ENCODE assay signal across 1 cellular context in genomic region chr5:124738751-124739559, GRCh38.
A peak's percentile ranks its signal among the peaks of the same experiment; 100 is the strongest.
TF ChIP-seq lines count a peak whose summit lies in the region.

No MANE protein-coding gene starts in this region.

TF ChIP-seq in GM23338, 12 proteins besides CTCF, POLR2A, EP300 and RAD21 (continued from another document):
- TF ChIP-seq, protein P1, sequence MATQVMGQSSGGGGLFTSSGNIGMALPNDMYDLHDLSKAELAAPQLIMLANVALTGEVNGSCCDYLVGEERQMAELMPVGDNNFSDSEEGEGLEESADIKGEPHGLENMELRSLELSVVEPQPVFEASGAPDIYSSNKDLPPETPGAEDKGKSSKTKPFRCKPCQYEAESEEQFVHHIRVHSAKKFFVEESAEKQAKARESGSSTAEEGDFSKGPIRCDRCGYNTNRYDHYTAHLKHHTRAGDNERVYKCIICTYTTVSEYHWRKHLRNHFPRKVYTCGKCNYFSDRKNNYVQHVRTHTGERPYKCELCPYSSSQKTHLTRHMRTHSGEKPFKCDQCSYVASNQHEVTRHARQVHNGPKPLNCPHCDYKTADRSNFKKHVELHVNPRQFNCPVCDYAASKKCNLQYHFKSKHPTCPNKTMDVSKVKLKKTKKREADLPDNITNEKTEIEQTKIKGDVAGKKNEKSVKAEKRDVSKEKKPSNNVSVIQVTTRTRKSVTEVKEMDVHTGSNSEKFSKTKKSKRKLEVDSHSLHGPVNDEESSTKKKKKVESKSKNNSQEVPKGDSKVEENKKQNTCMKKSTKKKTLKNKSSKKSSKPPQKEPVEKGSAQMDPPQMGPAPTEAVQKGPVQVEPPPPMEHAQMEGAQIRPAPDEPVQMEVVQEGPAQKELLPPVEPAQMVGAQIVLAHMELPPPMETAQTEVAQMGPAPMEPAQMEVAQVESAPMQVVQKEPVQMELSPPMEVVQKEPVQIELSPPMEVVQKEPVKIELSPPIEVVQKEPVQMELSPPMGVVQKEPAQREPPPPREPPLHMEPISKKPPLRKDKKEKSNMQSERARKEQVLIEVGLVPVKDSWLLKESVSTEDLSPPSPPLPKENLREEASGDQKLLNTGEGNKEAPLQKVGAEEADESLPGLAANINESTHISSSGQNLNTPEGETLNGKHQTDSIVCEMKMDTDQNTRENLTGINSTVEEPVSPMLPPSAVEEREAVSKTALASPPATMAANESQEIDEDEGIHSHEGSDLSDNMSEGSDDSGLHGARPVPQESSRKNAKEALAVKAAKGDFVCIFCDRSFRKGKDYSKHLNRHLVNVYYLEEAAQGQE (IDR thresholded peaks at IDR 0.05; ENCODE audit: unreplicated experiment), result no peak
- TF ChIP-seq CREB1 (CRISPR knock-in tag; IDR thresholded peaks at IDR 0.05; ENCODE audit: low read depth), result no peak
- TF ChIP-seq EZH2 (IDR thresholded peaks at IDR 0.05; ENCODE audit: low read depth, unreplicated experiment), result no peak
- TF ChIP-seq, protein P2, sequence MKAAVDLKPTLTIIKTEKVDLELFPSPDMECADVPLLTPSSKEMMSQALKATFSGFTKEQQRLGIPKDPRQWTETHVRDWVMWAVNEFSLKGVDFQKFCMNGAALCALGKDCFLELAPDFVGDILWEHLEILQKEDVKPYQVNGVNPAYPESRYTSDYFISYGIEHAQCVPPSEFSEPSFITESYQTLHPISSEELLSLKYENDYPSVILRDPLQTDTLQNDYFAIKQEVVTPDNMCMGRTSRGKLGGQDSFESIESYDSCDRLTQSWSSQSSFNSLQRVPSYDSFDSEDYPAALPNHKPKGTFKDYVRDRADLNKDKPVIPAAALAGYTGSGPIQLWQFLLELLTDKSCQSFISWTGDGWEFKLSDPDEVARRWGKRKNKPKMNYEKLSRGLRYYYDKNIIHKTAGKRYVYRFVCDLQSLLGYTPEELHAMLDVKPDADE (IDR thresholded peaks at IDR 0.05), result peak; percentile 66
- TF ChIP-seq ZNF331 (CRISPR knock-in tag; IDR thresholded peaks at IDR 0.05; ENCODE audit: low read depth), result no peak
- no peak for TF ChIP-seq EZH2phosphoT487 (IDR thresholded peaks at IDR 0.05; ENCODE audit: unreplicated experiment)
- peak; percentile 97 for TF ChIP-seq NANOG (IDR thresholded peaks at IDR 0.05; ENCODE audit: borderline replicate concordance)
- TF ChIP-seq STAT1 (IDR thresholded peaks at IDR 0.05; ENCODE audit: unreplicated experiment), result no peak
- TF ChIP-seq ZNF114 (CRISPR knock-in tag; IDR thresholded peaks at IDR 0.05), result no peak
